16 cellular contexts compared by ENCODE assay signal in the genomic region with DNA sequence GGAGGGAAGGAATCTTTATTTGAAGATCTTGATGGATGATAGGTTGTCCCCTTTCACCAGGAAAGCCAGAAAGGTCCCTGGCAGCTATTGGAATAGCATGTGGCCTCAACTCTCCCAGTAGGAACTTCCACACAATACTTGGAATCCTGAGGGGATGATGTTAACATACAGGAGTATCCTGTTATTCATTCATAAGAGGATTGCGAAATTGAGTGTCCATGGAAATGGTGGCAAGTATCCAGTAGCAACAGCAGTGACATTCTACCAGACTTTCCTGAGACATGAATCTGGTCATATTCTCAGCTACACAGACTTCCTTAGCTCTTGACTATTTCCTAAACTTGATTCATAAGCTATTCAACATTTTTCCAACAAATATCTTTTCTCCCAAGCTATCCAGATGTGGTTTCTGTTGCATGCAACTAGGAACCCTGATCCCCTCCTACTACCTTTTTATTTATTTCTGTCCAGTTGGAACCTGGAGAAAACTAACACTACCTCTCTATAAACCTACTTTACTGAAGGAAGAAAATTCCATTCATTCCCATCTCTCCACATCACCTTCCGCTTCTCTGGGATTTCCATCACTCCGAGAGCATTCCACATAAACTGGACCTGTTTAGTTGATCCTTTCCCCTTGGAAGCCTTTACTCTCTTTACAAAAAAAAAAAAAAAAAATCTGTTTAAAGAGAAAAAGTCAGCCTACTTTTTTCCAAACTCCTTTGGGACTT.
A peak's percentile ranks its signal among the peaks of the same experiment; 100 is the strongest.
DNase-seq lines count a peak whose midpoint lies in the region; ATAC-seq and TF ChIP-seq lines count a peak whose summit lies in the region.
"Had no signal": no experiment of that assay in that cellular context is flagged by ENCODE, and none has a peak within 500 bp of the region (broad histone marks: within the 10 kb centered on the region; RNA-seq: fewer than 3 reads in every experiment).

No MANE protein-coding gene starts in this region.

- H4K20me1 ChIP-seq in mammary epithelial cell (ENCODE audit: insufficient read depth, low read length): no peaks in the 10 kb centered on the region

- H3K9ac ChIP-seq in mammary epithelial cell (ENCODE audit: insufficient read depth, low read length): no peak overlapping the region

- no TSS peak for BruUV-seq in mammary epithelial cell (replicated peaks; lab: Mats Ljungman, UMichigan)
- no TSS peak for BruUV-seq in Caco-2 (replicated peaks; lab: Mats Ljungman, UMichigan)

- peak; percentile 37 for DNase-seq in H4 (ENCODE audit: low spot score)
- peak; percentile 35 for DNase-seq in mammary epithelial cell
- DNase-seq in left ventricle myocardium inferior: no peak
- DNase-seq in sciatic nerve (ENCODE audit: low spot score): no peak
- DNase-seq in germinal center (ENCODE audit: low spot score): no peak
- no peak for DNase-seq in Caco-2
- DNase-seq in NCI-H446 treated with DMSO at 0.1 percent for 48 hours (lab: John Stamatoyannopoulos, UW): no peak
- DNase-seq: activated CD4-positive, alpha-beta T cell treated with anti-CD3 and anti-CD28 coated beads for 1 hour; activated gamma-delta T cell; DMS153; NCI-H345; nucleus accumbens; stimulated activated CD4-positive, alpha-beta T cell treated with anti-CD3 and anti-CD28 coated beads, Interleukin-4, amount 100 ng/mL, for 1 hour; substantia nigra had no signal

- H3K27me3 ChIP-seq in mammary epithelial cell (ENCODE audit: insufficient read depth, low read length) (no peaks in the 10 kb centered on the region), left ventricle myocardium inferior (ENCODE audit: low read depth) (no peaks in the 10 kb centered on the region), Caco-2 (replicated peaks; ENCODE audit: control insufficient read depth, insufficient read depth, low read length) (no peaks in the 10 kb centered on the region)

- no peak overlapping the region for H3K4me3 Mint-ChIP-seq in Caco-2 (ENCODE audit: unreplicated experiment)

- no peak overlapping the region for H3K27ac Mint-ChIP-seq in Caco-2 (ENCODE audit: unreplicated experiment)

- CTCF ChIA-PET in mammary epithelial cell (lab: Charles Lee; ENCODE audit: low non-redundant PET): no interaction called here
- CTCF ChIA-PET in Caco-2 (lab: Charles Lee): no interaction called here

- in situ Hi-C loops in mammary epithelial cell (cut with MboI; ENCODE audit: low sequenced_read_pairs in 2 of 2): no loop called here

- peaks cover 7% of the 10 kb centered on the region for H3K4me1 Mint-ChIP-seq in Caco-2 (ENCODE audit: low read depth, unreplicated experiment)

- peaks cover 8% of the 10 kb centered on the region for H3K4me1 ChIP-seq in mammary epithelial cell (ENCODE audit: insufficient read depth, low read length)
- H3K4me1 ChIP-seq in left ventricle myocardium inferior: peaks cover 32% of the 10 kb centered on the region
- no peaks in the 10 kb centered on the region for H3K4me1 ChIP-seq in Caco-2

- POLR2A ChIA-PET in Caco-2 (lab: Charles Lee): no interaction called here

- dilution Hi-C loops in mammary epithelial cell (cut with HindIII; ENCODE audit: low sequenced_read_pairs): no loop called here

- H3K36me3 ChIP-seq in mammary epithelial cell (ENCODE audit: insufficient read depth, low read length): no peaks in the 10 kb centered on the region
- H3K36me3 ChIP-seq in left ventricle myocardium inferior: no peaks in the 10 kb centered on the region
- H3K36me3 ChIP-seq in Caco-2 (ENCODE audit: control insufficient read depth, insufficient read depth, low read length): no peaks in the 10 kb centered on the region

- no peaks in the 10 kb centered on the region for H3K27me3 Mint-ChIP-seq in Caco-2 (ENCODE audit: insufficient read depth, unreplicated experiment)

- H3K79me2 ChIP-seq in mammary epithelial cell (ENCODE audit: insufficient read depth, low read length): no peaks in the 10 kb centered on the region

- H3K9me3 Mint-ChIP-seq in Caco-2 (ENCODE audit: unreplicated experiment): no peaks in the 10 kb centered on the region

- no peak overlapping the region for H3K27ac ChIP-seq in mammary epithelial cell (ENCODE audit: insufficient read depth, low read depth, low read length)
- peak overlapping the region; percentile 82 for H3K27ac ChIP-seq in left ventricle myocardium inferior (replicated peaks)
- H3K27ac ChIP-seq: SK-N-MC had no signal

- intact Hi-C loops in mammary epithelial cell (cut with micrococcal nuclease) (no loop called here), left ventricle myocardium inferior (cut with micrococcal nuclease) (no loop called here), sciatic nerve (cut with DNase I) (no loop called here), Caco-2 (cut with micrococcal nuclease; ENCODE audit: unreplicated experiment) (no loop called here)

- no peaks in the 10 kb centered on the region for H3K36me3 Mint-ChIP-seq in Caco-2 (ENCODE audit: insufficient read depth, unreplicated experiment)

- no peak overlapping the region for H3K4me3 ChIP-seq in mammary epithelial cell (replicated peaks in 1 of 3; ENCODE audit: insufficient read depth in 1 of 3, low read depth in 2 of 3, low read length in 3 of 3)
- H3K4me3 ChIP-seq in left ventricle myocardium inferior: no peak overlapping the region
- no peak overlapping the region for H3K4me3 ChIP-seq in Caco-2 (ENCODE audit: low read depth, low read length)
- H3K4me3 ChIP-seq: SK-N-MC had no signal

- TF ChIP-seq CTCF in mammary epithelial cell (conservative IDR thresholded peaks at IDR 0.05 in 1 of 2, IDR thresholded peaks at IDR 0.05 in 1 of 2; ENCODE audit: extremely low read depth in 1 of 2, insufficient read depth in 1 of 2, low read depth in 1 of 2, low read length in 2 of 2): no peak
- no peak for TF ChIP-seq CTCF in left ventricle myocardium inferior (IDR thresholded peaks at IDR 0.05; ENCODE audit: borderline replicate concordance)
- TF ChIP-seq CTCF in Caco-2 (IDR thresholded peaks at IDR 0.05; ENCODE audit: insufficient read depth in 1 of 2, low read depth in 1 of 2, low read length in 1 of 2, severe bottlenecking in 1 of 2, unreplicated experiment in 1 of 2): no peak

- ATAC-seq in sciatic nerve (peak; percentile 95), HG02759 (IDR thresholded peaks at IDR 0.05; ENCODE audit: unreplicated experiment) (no peak)

- WGBS in mammary epithelial cell (ENCODE audit: low coverage, missing lambda C conversion rate): 21% methylated on average over 3 of the region's 3 CpGs

- no peak overlapping the region for H2AFZ ChIP-seq in mammary epithelial cell (ENCODE audit: low read depth, low read length)

- H3K4me2 ChIP-seq in mammary epithelial cell (ENCODE audit: insufficient read depth, low read depth, low read length): no peak overlapping the region

- H3K9me3 ChIP-seq in mammary epithelial cell (replicated peaks; ENCODE audit: insufficient read depth, low read length) (no peaks in the 10 kb centered on the region), left ventricle myocardium inferior (replicated peaks) (peaks cover 10% of the 10 kb centered on the region), Caco-2 (no peaks in the 10 kb centered on the region; the same call in 1 of the 2 replicates)

Comparison
In these comparisons a context has a peak if more than half of its experiments do, and no peak if none do; other contexts are left out.
1. DNase-seq: peak in H4 (single experiment) and mammary epithelial cell (single experiment); none in left ventricle myocardium inferior (single experiment), sciatic nerve (single experiment), germinal center (single experiment), Caco-2 (0 of 2) and NCI-H446 treated with DMSO at 0.1 percent for 48 hours (single experiment).